17 cellular contexts compared by ENCODE assay signal in genomic region chr3:194928183-194928736, GRCh38.
DNase-seq lines count a peak whose midpoint lies in the region; ATAC-seq, FAIRE-seq and TF ChIP-seq lines count a peak whose summit lies in the region.
"Had no signal": no experiment of that assay in that cellular context is flagged by ENCODE, and none has a peak within 500 bp of the region (broad histone marks: within the 10 kb centered on the region; RNA-seq: fewer than 3 reads in every experiment).

No MANE protein-coding gene starts in this region.

- H3K36me3 ChIP-seq in A673 (ENCODE audit: insufficient read depth, low read length, poor library complexity, severe bottlenecking), result no peaks in the 10 kb centered on the region
- H3K36me3 ChIP-seq: esophagus squamous epithelium had no signal

- intact Hi-C loops in A673 (cut with micrococcal nuclease; ENCODE audit: unreplicated experiment), result no loop called here

- peaks cover 39% of the 10 kb centered on the region for H3K4me1 ChIP-seq in A673 (ENCODE audit: insufficient read depth, low read length, poor library complexity, severe bottlenecking)

- no peak for TF ChIP-seq CTCF in A673 (conservative IDR thresholded peaks at IDR 0.05; ENCODE audit: low read depth, low read length)
- no peak for TF ChIP-seq CTCF in astrocyte of the spinal cord (IDR thresholded peaks at IDR 0.05; ENCODE audit: low read depth, low read length)

- H3K4me3 ChIP-seq in A673 (ENCODE audit: low read depth, low read length, poor library complexity, severe bottlenecking), result no peak overlapping the region
- H3K4me3 ChIP-seq in astrocyte of the spinal cord (ENCODE audit: low read depth, low read length), result no peak overlapping the region
- H3K4me3 ChIP-seq: esophagus squamous epithelium, GM12878 had no signal

- H3K27me3 Mint-ChIP-seq in activated T-cell treated with anti-CD3 and anti-CD28 coated beads, Interleukin-2, amount 50 U/mL, for 24 hours, result peaks cover 49% of the 10 kb centered on the region

- H3K4me3 Mint-ChIP-seq in activated T-cell treated with anti-CD3 and anti-CD28 coated beads, Interleukin-2, amount 50 U/mL, for 24 hours, result no peak overlapping the region
- H3K4me3 Mint-ChIP-seq: activated naive CD8-positive, alpha-beta T cell treated with anti-CD3 and anti-CD28 coated beads, Interleukin-2, amount 50 U/mL, for 24 hours; B cell; WTC11 had no signal

- DNase-seq in A673 (ENCODE audit: low spot score), result peak; percentile 40
- DNase-seq in GM03348 (ENCODE audit: low spot score), result peak; percentile 47
- peak; percentile 27 for DNase-seq in astrocyte of the spinal cord (ENCODE audit: low read depth, low spot score)
- peak; percentile 58 for DNase-seq in kidney glomerular epithelial cell (lab: John Stamatoyannopoulos, UW)
- DNase-seq in activated T-cell treated with anti-CD3 and anti-CD28 coated beads, Interleukin-2, amount 50 U/mL, for 24 hours, result no peak
- no peak for DNase-seq in superior temporal gyrus (ENCODE audit: extremely low spot score)
- DNase-seq in left lobe of liver (ENCODE audit: low spot score), result no peak
- DNase-seq in GM19239 (ENCODE audit: insufficient read length, low spot score), result no peak
- DNase-seq: activated naive CD8-positive, alpha-beta T cell treated with anti-CD3 and anti-CD28 coated beads, Interleukin-2, amount 50 U/mL, for 24 hours; cortex of kidney; DND-41; esophagus squamous epithelium; NCI-H1417; occipital lobe had no signal

- no peaks in the 10 kb centered on the region for H3K4me1 Mint-ChIP-seq in activated T-cell treated with anti-CD3 and anti-CD28 coated beads, Interleukin-2, amount 50 U/mL, for 24 hours (ENCODE audit: low read depth)
- H3K4me1 Mint-ChIP-seq: activated naive CD8-positive, alpha-beta T cell treated with anti-CD3 and anti-CD28 coated beads, Interleukin-2, amount 50 U/mL, for 24 hours had no signal

- ATAC-seq in left lobe of liver, result no peak
- ATAC-seq: activated naive CD8-positive, alpha-beta T cell treated with anti-CD3 and anti-CD28 coated beads, Interleukin-2, amount 50 U/mL, for 24 hours; GM12878 had no signal

- CTCF ChIA-PET in A673 (lab: Charles Lee), result no interaction called here

- POLR2A ChIA-PET in A673 (lab: Charles Lee; ENCODE audit: low non-redundant PET), result no interaction called here

- no TSS peak for BruUV-seq in A673 (replicated peaks; lab: Mats Ljungman, UMichigan)

- no peaks in the 10 kb centered on the region for H3K27me3 ChIP-seq in A673 (replicated peaks; ENCODE audit: insufficient read depth, low read depth, low read length, poor library complexity)
- H3K27me3 ChIP-seq: esophagus squamous epithelium had no signal

- no peak for FAIRE-seq in GM19239 (lab: Jason Lieb, UNC)
- FAIRE-seq: GM12878 had no signal

- H3K36me3 Mint-ChIP-seq in activated T-cell treated with anti-CD3 and anti-CD28 coated beads, Interleukin-2, amount 50 U/mL, for 24 hours (ENCODE audit: low read depth), result no peaks in the 10 kb centered on the region

- H3K9me3 Mint-ChIP-seq in activated T-cell treated with anti-CD3 and anti-CD28 coated beads, Interleukin-2, amount 50 U/mL, for 24 hours, result no peaks in the 10 kb centered on the region
- H3K9me3 Mint-ChIP-seq: activated naive CD8-positive, alpha-beta T cell treated with anti-CD3 and anti-CD28 coated beads, Interleukin-2, amount 50 U/mL, for 24 hours had no signal

- no peak overlapping the region for H3K27ac ChIP-seq in A673 (ENCODE audit: low read depth, low read length, poor library complexity, severe bottlenecking)

- H3K9me3 ChIP-seq in A673 (ENCODE audit: low read depth, low read length, poor library complexity, severe bottlenecking), result peaks cover 6% of the 10 kb centered on the region

- H3K27ac Mint-ChIP-seq in activated T-cell treated with anti-CD3 and anti-CD28 coated beads, Interleukin-2, amount 50 U/mL, for 24 hours, result no peak overlapping the region
- H3K27ac Mint-ChIP-seq: activated naive CD8-positive, alpha-beta T cell treated with anti-CD3 and anti-CD28 coated beads, Interleukin-2, amount 50 U/mL, for 24 hours; WTC11 had no signal

- in situ Hi-C loops in astrocyte of the spinal cord (cut with HindIII; ENCODE audit: low sequenced_read_pairs), result no loop called here

Comparison
In these comparisons a context has a peak if more than half of its experiments do, and no peak if none do; other contexts are left out.
1. DNase-seq: peak in A673 (single experiment), GM03348 (single experiment), astrocyte of the spinal cord (single experiment) and kidney glomerular epithelial cell (single experiment); none in activated T-cell treated with anti-CD3 and anti-CD28 coated beads, Interleukin-2, amount 50 U/mL, for 24 hours (single experiment), superior temporal gyrus (single experiment), left lobe of liver (single experiment) and GM19239 (single experiment).